In genomic region chr16:11556214-11556819, GRCh38 we compare ENCODE assay signal across 19 cellular contexts. TPM values are rescaled to one million over a fixed set of nuclear protein-coding genes. Genes with fewer than 3 reads are reported as not detected.
DNase-seq lines count a peak whose midpoint lies in the region; ATAC-seq lines count a peak whose summit lies in the region.
"Had no signal": no experiment of that assay in that cellular context is flagged by ENCODE, and none has a peak within 500 bp of the region (broad histone marks: within the 10 kb centered on the region; RNA-seq: fewer than 3 reads in every experiment).

No MANE protein-coding gene starts in this region.

- H3K4me3 ChIP-seq in BLaER1: no peak overlapping the region
- H3K4me3 ChIP-seq in CD4-positive, alpha-beta memory T cell (ENCODE audit: low read length in 2 of 2): no peak overlapping the region
- H3K4me3 ChIP-seq: left ventricle myocardium inferior had no signal

- no peaks in the 10 kb centered on the region for H3K27me3 Mint-ChIP-seq in CD4-positive, alpha-beta memory T cell
- no peaks in the 10 kb centered on the region for H3K27me3 Mint-ChIP-seq in naive thymus-derived CD8-positive, alpha-beta T cell
- H3K27me3 Mint-ChIP-seq: B cell had no signal

- peaks cover 10% of the 10 kb centered on the region for H3K9me3 ChIP-seq in BLaER1
- no peaks in the 10 kb centered on the region for H3K9me3 ChIP-seq in CD4-positive, alpha-beta memory T cell (ENCODE audit: control insufficient read depth in 1 of 2, low read length in 2 of 2)

- ATAC-seq in activated naive CD4-positive, alpha-beta T cell treated with anti-CD3 and anti-CD28 coated beads, Interleukin-2, amount 50 U/mL, for 72 hours: no peak
- no peak for ATAC-seq in naive thymus-derived CD8-positive, alpha-beta T cell
- ATAC-seq in GM18520 (IDR thresholded peaks at IDR 0.05; ENCODE audit: unreplicated experiment) (no peak), GM21526 (IDR thresholded peaks at IDR 0.05; ENCODE audit: low FRiP score, unreplicated experiment) (no peak)
- ATAC-seq: right cardiac atrium had no signal

- H3K9ac ChIP-seq in BLaER1: no peak overlapping the region

- H3K27ac Mint-ChIP-seq in CD4-positive, alpha-beta memory T cell: peak overlapping the region; percentile 88 to 96 (median 93)
- peak overlapping the region; percentile 43 to 89 for H3K27ac Mint-ChIP-seq in activated naive CD4-positive, alpha-beta T cell treated with anti-CD3 and anti-CD28 coated beads, Interleukin-2, amount 50 U/mL, for 72 hours
- H3K27ac Mint-ChIP-seq in naive thymus-derived CD8-positive, alpha-beta T cell: peak overlapping the region; percentile 88 to 100 (median 98)

- H3K36me3 ChIP-seq in BLaER1: peaks cover 38% of the 10 kb centered on the region
- H3K36me3 ChIP-seq in CD4-positive, alpha-beta memory T cell (ENCODE audit: insufficient read depth, low read length): peaks cover 46% of the 10 kb centered on the region

- no peak for DNase-seq in CD4-positive, alpha-beta memory T cell
- no peak for DNase-seq in activated naive CD4-positive, alpha-beta T cell treated with anti-CD3 and anti-CD28 coated beads, Interleukin-2, amount 50 U/mL, for 72 hours (ENCODE audit: low spot score in 2 of 2)
- no peak for DNase-seq in naive thymus-derived CD8-positive, alpha-beta T cell
- no peak for DNase-seq in stimulated activated CD4-positive, alpha-beta T cell treated with anti-CD3 and anti-CD28 coated beads, Interleukin-2, amount 100 ng/mL, for 24 hours
- DNase-seq: activated CD8-positive, alpha-beta memory T cell treated with anti-CD3 and anti-CD28 coated beads for 24 hours; activated gamma-delta T cell; DMS 273 treated with DMSO at 0.1 percent for 48 hours; erythroblast; GDM1; KG1; left ventricle myocardium inferior; NCI-H1092; NCI-H2081; NCI-H510A; right cardiac atrium had no signal

- H3K27me3 ChIP-seq in BLaER1: 0 out of 2 replicates have a peak, but pooled peaks cover 5% of the 10 kb centered on the region
- H3K27me3 ChIP-seq in CD4-positive, alpha-beta memory T cell (ENCODE audit: insufficient read depth, low read length): no peaks in the 10 kb centered on the region

- intact Hi-C loops in CD4-positive, alpha-beta memory T cell (cut with micrococcal nuclease): no loop called here

- no peak overlapping the region for H3K27ac ChIP-seq in BLaER1
- H3K27ac ChIP-seq in CD4-positive, alpha-beta memory T cell (ENCODE audit: low read depth, low read length): no peak overlapping the region

- peaks cover 36 to 68% (median 48%) of the 10 kb centered on the region in 4 donors for H3K4me1 Mint-ChIP-seq in CD4-positive, alpha-beta memory T cell
- H3K4me1 Mint-ChIP-seq in naive thymus-derived CD8-positive, alpha-beta T cell: peaks cover 30 to 77% (median 59%) of the 10 kb centered on the region in 4 donors

- H3K4me2 ChIP-seq in BLaER1: peak overlapping the region; percentile 70

- H4K20me1 ChIP-seq in BLaER1: peaks cover 30% of the 10 kb centered on the region

- CTCF ChIA-PET in CD4-positive, alpha-beta memory T cell (lab: Charles Lee; ENCODE audit: partially characterized antibody): interaction anchor here (1.1 to 3.5 kb wide), 4 partner anchors 24 to 159 kb away, joined by 3 to 22 read pairs (median 11); no protein-coding TSS in a partner anchor

- POLR2A ChIA-PET in CD4-positive, alpha-beta memory T cell (lab: Charles Lee; ENCODE audit: partially characterized antibody): interaction anchor here (0.5 to 10.7 kb wide), 4 partner anchors 10 to 197 kb away, joined by 3 to 134 read pairs (median 4); partner anchors contain the start of gene LITAF
- POLR2A ChIA-PET in naive thymus-derived CD8-positive, alpha-beta T cell (lab: Charles Lee): interaction anchor here (0.6 to 1.7 kb wide), 8 partner anchors 8 to 171 kb away, joined by 3 to 8 read pairs (median 3); no protein-coding TSS in a partner anchor

- peaks cover 44 to 55% of the 10 kb centered on the region in 2 donors for H3K36me3 Mint-ChIP-seq in CD4-positive, alpha-beta memory T cell
- peaks cover 29 to 44% of the 10 kb centered on the region in 2 donors for H3K36me3 Mint-ChIP-seq in activated naive CD4-positive, alpha-beta T cell treated with anti-CD3 and anti-CD28 coated beads, Interleukin-2, amount 50 U/mL, for 72 hours
- H3K36me3 Mint-ChIP-seq in naive thymus-derived CD8-positive, alpha-beta T cell: peaks cover 5 to 63% (median 38%) of the 10 kb centered on the region in 3 donors

- peaks cover 0 to 5% (median 0%) of the 10 kb centered on the region in 8 donors for H3K9me3 Mint-ChIP-seq in CD4-positive, alpha-beta memory T cell
- peaks cover 0 to 14% of the 10 kb centered on the region in 2 donors for H3K9me3 Mint-ChIP-seq in activated naive CD4-positive, alpha-beta T cell treated with anti-CD3 and anti-CD28 coated beads, Interleukin-2, amount 50 U/mL, for 72 hours
- peaks cover 0 to 2% (median 0%) of the 10 kb centered on the region in 9 donors for H3K9me3 Mint-ChIP-seq in naive thymus-derived CD8-positive, alpha-beta T cell

- peak overlapping the region; percentile 10 to 85 (median 70) for H3K4me3 Mint-ChIP-seq in CD4-positive, alpha-beta memory T cell
- peak overlapping the region in 9 of 10 donors; percentile 27 to 80 (median 62) for H3K4me3 Mint-ChIP-seq in naive thymus-derived CD8-positive, alpha-beta T cell
- H3K4me3 Mint-ChIP-seq: B cell had no signal

- peaks cover 72% of the 10 kb centered on the region for H3K4me1 ChIP-seq in BLaER1
- peaks cover 55% of the 10 kb centered on the region for H3K4me1 ChIP-seq in CD4-positive, alpha-beta memory T cell (ENCODE audit: insufficient read depth, low read length)

RNA-seq across cellular contexts. Expression of gene LITAF, which starts 30.4 kb away (rescaled TPM):
- 100 to 1,000 TPM; 155 to 157 TPM for total RNA-seq in CD4-positive, alpha-beta memory T cell
- polyA plus RNA-seq in CD4-positive, alpha-beta memory T cell: 100 to 1,000 TPM; 343 to 496 TPM
- total RNA-seq in activated naive CD4-positive, alpha-beta T cell treated with anti-CD3 and anti-CD28 coated beads, Interleukin-2, amount 50 U/mL, for 72 hours: 100 to 1,000 TPM in 1 of 2 donors, 10 to 100 TPM in 1; 91.0 to 112 TPM
- total RNA-seq in naive thymus-derived CD8-positive, alpha-beta T cell: 100 to 1,000 TPM; 169 to 176 TPM
- polyA plus RNA-seq in naive thymus-derived CD8-positive, alpha-beta T cell: 100 to 1,000 TPM; 553 to 770 (median 597) TPM
